In the genomic region with DNA sequence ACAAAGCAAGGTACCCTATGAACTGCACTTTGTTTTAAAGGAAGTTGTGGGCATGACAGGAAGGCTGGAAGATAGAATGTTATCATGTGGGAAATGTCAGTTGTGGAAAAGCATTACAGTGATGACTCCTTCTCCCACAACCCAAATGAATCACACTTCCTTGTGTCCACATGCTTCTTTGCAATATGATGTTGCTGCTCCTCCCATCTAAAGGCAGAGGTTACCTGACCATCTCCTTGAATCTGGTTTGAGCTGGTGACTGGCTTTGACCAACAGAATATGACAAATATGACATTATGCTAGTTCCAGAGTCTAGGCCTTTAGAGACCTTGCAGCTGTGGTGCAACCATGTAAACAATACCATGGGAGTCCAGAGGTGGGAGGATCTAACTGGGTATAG, we compare ENCODE assay signal across 12 cellular contexts. TPM values are rescaled to one million over a fixed set of nuclear protein-coding genes. Genes with fewer than 3 reads are reported as not detected.
DNase-seq lines count a peak whose midpoint lies in the region; ATAC-seq, FAIRE-seq and TF ChIP-seq lines count a peak whose summit lies in the region.
"Had no signal": no experiment of that assay in that cellular context is flagged by ENCODE, and none has a peak within 500 bp of the region (broad histone marks: within the 10 kb centered on the region; RNA-seq: fewer than 3 reads in every experiment).

No MANE protein-coding gene starts in this region.

- no peak overlapping the region for H2AFZ ChIP-seq in astrocyte (ENCODE audit: low read depth, low read length)

- H3K4me1 ChIP-seq in astrocyte (ENCODE audit: insufficient read depth, low read length) = peaks cover 17% of the 10 kb centered on the region
- H3K4me1 ChIP-seq: adrenal gland had no signal

- FAIRE-seq in astrocyte (lab: Jason Lieb, UNC) = peak; percentile 98
- FAIRE-seq: endometrium had no signal

- H3K36me3 ChIP-seq in astrocyte (ENCODE audit: insufficient read depth, low read length) = no peaks in the 10 kb centered on the region
- H3K36me3 ChIP-seq: adrenal gland had no signal

- H3K4me3 ChIP-seq in astrocyte (ENCODE audit: insufficient read depth, low read depth, low read length) = no peak overlapping the region
- H3K4me3 ChIP-seq: adrenal gland had no signal

- ATAC-seq in GM21576 (IDR thresholded peaks at IDR 0.05; ENCODE audit: unreplicated experiment) (no peak), GM18505 (IDR thresholded peaks at IDR 0.05; ENCODE audit: unreplicated experiment) (no peak)

- peaks cover 34% of the 10 kb centered on the region for H3K4me1 Mint-ChIP-seq in astrocyte (ENCODE audit: low read depth, unreplicated experiment)

- no peaks in the 10 kb centered on the region for H4K20me1 ChIP-seq in astrocyte (ENCODE audit: insufficient read depth, low read length)

- H3K27ac Mint-ChIP-seq in astrocyte (ENCODE audit: unreplicated experiment) = peak overlapping the region; percentile 94

- H3K27ac ChIP-seq in astrocyte (ENCODE audit: low read depth, low read length) = peak overlapping the region; percentile 43
- H3K27ac ChIP-seq: adrenal gland had no signal

- H3K79me2 ChIP-seq in astrocyte (ENCODE audit: insufficient read depth, low read length) = no peaks in the 10 kb centered on the region

- H3K4me2 ChIP-seq in astrocyte (ENCODE audit: low read length) = peak overlapping the region; percentile 10

- no peaks in the 10 kb centered on the region for H3K27me3 ChIP-seq in astrocyte (ENCODE audit: insufficient read depth, low read length)
- H3K27me3 ChIP-seq: adrenal gland had no signal

- intact Hi-C loops in cardiac septum (cut with DNase I) = no loop called here

- H3K36me3 Mint-ChIP-seq in astrocyte (ENCODE audit: low read depth, unreplicated experiment) = peaks cover 2% of the 10 kb centered on the region

- DNase-seq in ELR (ENCODE audit: low read depth) (peak; percentile 89), Kasumi-1 (lab: John Stamatoyannopoulos, UW) (peak; percentile 98 to 99), astrocyte (ENCODE audit: low read depth) (peak; percentile 73), kidney tubule cell (ENCODE audit: low spot score) (peak; percentile 93), cardiac septum (ENCODE audit: low spot score) (no peak), GOT3 (lab: John Stamatoyannopoulos, UW) (no peak)
- DNase-seq: adrenal gland, Caco-2, NCI-H187 treated with DMSO at 0.1 percent for 48 hours had no signal

- no peak for TF ChIP-seq POLR2A in GM18505 (IDR thresholded peaks at IDR 0.05; ENCODE audit: borderline replicate concordance, extremely low read depth, insufficient read depth, insufficient read length)

- H3K27me3 Mint-ChIP-seq in astrocyte (ENCODE audit: low read depth, unreplicated experiment) = no peaks in the 10 kb centered on the region

- no peak for TF ChIP-seq CTCF in astrocyte (IDR thresholded peaks at IDR 0.05; ENCODE audit: insufficient read depth, low read depth, low read length)

- H3K9me3 Mint-ChIP-seq in astrocyte (ENCODE audit: unreplicated experiment) = peaks cover 2% of the 10 kb centered on the region

- H3K9ac ChIP-seq in astrocyte (ENCODE audit: low read length) = no peak overlapping the region

- no peak overlapping the region for H3K4me3 Mint-ChIP-seq in astrocyte (ENCODE audit: unreplicated experiment)

- H3K9me3 ChIP-seq in astrocyte (ENCODE audit: insufficient read depth, low read depth, low read length) = no peaks in the 10 kb centered on the region
- H3K9me3 ChIP-seq: adrenal gland, Caco-2 had no signal

RNA-seq across cellular contexts. Expression of a gene that starts 12.7 kb away (rescaled TPM):
- 181 and 213 TPM in 2 replicates for total RNA-seq in astrocyte
- 6.6 TPM for total RNA-seq in cardiac septum

Comparison
In these comparisons a context has a peak if more than half of its experiments do, and no peak if none do; other contexts are left out.
1. DNase-seq: peak in ELR (single experiment), Kasumi-1 (2 of 2), astrocyte (single experiment) and kidney tubule cell (single experiment); none in cardiac septum (single experiment) and GOT3 (single experiment).
2. RNA of a gene that starts 12.7 kb away (total RNA-seq): 181 to 213 TPM in astrocyte; 6.6 TPM in cardiac septum (single experiment); every median in the first group is over 10 times any median in the second.